ENCODE assay signal across 9 cellular contexts in genomic region chr1:78101514-78101913, GRCh38. TPM values are rescaled to one million over a fixed set of nuclear protein-coding genes. Genes with fewer than 3 reads are reported as not detected.
DNase-seq lines count a peak whose midpoint lies in the region; ATAC-seq, FAIRE-seq and TF ChIP-seq lines count a peak whose summit lies in the region.
"Had no signal": no experiment of that assay in that cellular context is flagged by ENCODE, and none has a peak within 500 bp of the region (broad histone marks: within the 10 kb centered on the region; RNA-seq: fewer than 3 reads in every experiment).

No MANE protein-coding gene starts in this region.

- no peak overlapping the region for H3K27ac Mint-ChIP-seq in activated CD4-positive, alpha-beta T cell treated with anti-CD3 and anti-CD28 coated beads, Interleukin-2, amount 10 ng/mL, durations not matched to agents 24 days and 14 days

- no peak for TF ChIP-seq CTCF in brain microvascular endothelial cell (IDR thresholded peaks at IDR 0.05; ENCODE audit: low read depth, low read length, missing control alignments)
- no peak for TF ChIP-seq CTCF in keratinocyte (optimal IDR thresholded peaks at IDR 0.05 in 1 of 3, IDR thresholded peaks at IDR 0.05 in 1 of 3, conservative IDR thresholded peaks at IDR 0.05 in 1 of 3; ENCODE audit: extremely low read depth in 1 of 3, insufficient read depth in 2 of 3, low read length in 3 of 3)
- TF ChIP-seq CTCF in upper lobe of right lung (IDR thresholded peaks at IDR 0.05): no peak

- peak; percentile 95 for FAIRE-seq in keratinocyte (lab: Jason Lieb, UNC)

- H3K4me3 ChIP-seq in HUES48 (ENCODE audit: low read depth, low read length) (no peak overlapping the region), brain microvascular endothelial cell (ENCODE audit: low read depth, low read length) (no peak overlapping the region), keratinocyte (ENCODE audit: control insufficient read depth in 2 of 3, extremely low read depth in 1 of 3, insufficient read depth in 2 of 3, low read depth in 1 of 3, low read length in 3 of 3) (no peak overlapping the region), upper lobe of right lung (no peak overlapping the region)

- no peak overlapping the region for H3K4me3 Mint-ChIP-seq in activated CD4-positive, alpha-beta T cell treated with anti-CD3 and anti-CD28 coated beads, Interleukin-2, amount 10 ng/mL, durations not matched to agents 24 days and 14 days

- intact Hi-C loops in upper lobe of right lung (cut with DNase I): no loop called here
- intact Hi-C loops in activated CD4-positive, alpha-beta T cell treated with anti-CD3 and anti-CD28 coated beads, Interleukin-2, amount 10 ng/mL, durations not matched to agents 24 days and 14 days (cut with micrococcal nuclease): no loop called here

- H4K20me1 ChIP-seq in keratinocyte (ENCODE audit: control insufficient read depth, extremely low read depth, insufficient read depth, low read length): no peaks in the 10 kb centered on the region

- H3K9me3 ChIP-seq in HUES48 (ENCODE audit: control insufficient read depth, insufficient read depth, low read length) (no peaks in the 10 kb centered on the region), keratinocyte (ENCODE audit: control insufficient read depth, low read depth, low read length) (no peaks in the 10 kb centered on the region), upper lobe of right lung (no peaks in the 10 kb centered on the region)

- H3K4me1 Mint-ChIP-seq in activated CD4-positive, alpha-beta T cell treated with anti-CD3 and anti-CD28 coated beads, Interleukin-2, amount 10 ng/mL, durations not matched to agents 24 days and 14 days: no peaks in the 10 kb centered on the region

- no peaks in the 10 kb centered on the region for H3K36me3 ChIP-seq in HUES48 (ENCODE audit: control insufficient read depth, insufficient read depth, low read length)
- no peaks in the 10 kb centered on the region for H3K36me3 ChIP-seq in brain microvascular endothelial cell (replicated peaks)
- no peaks in the 10 kb centered on the region for H3K36me3 ChIP-seq in keratinocyte (ENCODE audit: control insufficient read depth in 2 of 2, extremely low read depth in 1 of 2, insufficient read depth in 2 of 2, low read length in 2 of 2)
- no peaks in the 10 kb centered on the region for H3K36me3 ChIP-seq in upper lobe of right lung

- no peaks in the 10 kb centered on the region for H3K36me3 Mint-ChIP-seq in activated CD4-positive, alpha-beta T cell treated with anti-CD3 and anti-CD28 coated beads, Interleukin-2, amount 10 ng/mL, durations not matched to agents 24 days and 14 days (ENCODE audit: low read depth)

- H3K27me3 Mint-ChIP-seq in activated CD4-positive, alpha-beta T cell treated with anti-CD3 and anti-CD28 coated beads, Interleukin-2, amount 10 ng/mL, durations not matched to agents 24 days and 14 days: peaks cover 13% of the 10 kb centered on the region

- no peaks in the 10 kb centered on the region for H3K79me2 ChIP-seq in keratinocyte (ENCODE audit: control insufficient read depth, insufficient read depth, low read length)

- H3K4me1 ChIP-seq in HUES48 (ENCODE audit: control insufficient read depth, insufficient read depth, low read length) (peaks cover 15% of the 10 kb centered on the region), keratinocyte (ENCODE audit: control insufficient read depth, extremely low read depth, insufficient read depth, low read length) (peaks cover 18% of the 10 kb centered on the region), upper lobe of right lung (peaks cover 5% of the 10 kb centered on the region)

- H3K9ac ChIP-seq in HUES48 (ENCODE audit: low read depth, low read length) (no peak overlapping the region), keratinocyte (ENCODE audit: control insufficient read depth, extremely low read depth, insufficient read depth, low read length) (no peak overlapping the region)

- ATAC-seq in upper lobe of right lung: peak; percentile 84
- no peak for ATAC-seq in GM18861 (IDR thresholded peaks at IDR 0.05; ENCODE audit: unreplicated experiment)
- no peak for ATAC-seq in GM21576 (IDR thresholded peaks at IDR 0.05; ENCODE audit: unreplicated experiment)

- no peak overlapping the region for H2AFZ ChIP-seq in keratinocyte (ENCODE audit: control insufficient read depth, low read length)

- H3K9me1 ChIP-seq in keratinocyte (ENCODE audit: control insufficient read depth, extremely low read depth, insufficient read depth, low read length): no peaks in the 10 kb centered on the region

- dilution Hi-C loops in keratinocyte (cut with MboI; ENCODE audit: extremely low pct_ligation_motif_present, low sequenced_read_pairs): no loop called here

- H3K27me3 ChIP-seq in HUES48 (ENCODE audit: control insufficient read depth, insufficient read depth, low read length) (no peaks in the 10 kb centered on the region), brain microvascular endothelial cell (replicated peaks) (no peaks in the 10 kb centered on the region), keratinocyte (ENCODE audit: control insufficient read depth, extremely low read depth, insufficient read depth, low read length) (no peaks in the 10 kb centered on the region), upper lobe of right lung (no peaks in the 10 kb centered on the region)

- DNase-seq in brain microvascular endothelial cell: peak; percentile 94
- DNase-seq in keratinocyte (ENCODE audit: low read depth, low spot score): no peak
- DNase-seq in upper lobe of right lung: no peak
- DNase-seq in activated CD4-positive, alpha-beta T cell treated with anti-CD3 and anti-CD28 coated beads, Interleukin-2, amount 10 ng/mL, durations not matched to agents 24 days and 14 days: no peak
- DNase-seq: activated gamma-delta T cell treated with Interleukin-2 at 50 U/mL for 16 hours, NCI-H1092 treated with DMSO at 0.1 percent for 48 hours had no signal

- peaks cover 5% of the 10 kb centered on the region for H3K9me3 Mint-ChIP-seq in activated CD4-positive, alpha-beta T cell treated with anti-CD3 and anti-CD28 coated beads, Interleukin-2, amount 10 ng/mL, durations not matched to agents 24 days and 14 days

- peak overlapping the region; percentile 35 for H3K4me2 ChIP-seq in keratinocyte (ENCODE audit: control insufficient read depth, extremely low read depth, insufficient read depth, low read depth, low read length)

- in situ Hi-C loops in brain microvascular endothelial cell (cut with HindIII; ENCODE audit: low pct_ligation_motif_present, low sequenced_read_pairs): loop anchor here (25.0 kb wide), 1 partner anchor 139 kb away; no protein-coding TSS in a partner anchor

- H3K27ac ChIP-seq in HUES48 (ENCODE audit: low read depth, low read length): peak overlapping the region; percentile 62
- H3K27ac ChIP-seq in brain microvascular endothelial cell: peak overlapping the region; percentile 95
- peak overlapping the region; percentile 36 for H3K27ac ChIP-seq in keratinocyte (ENCODE audit: control insufficient read depth, insufficient read depth, low read length)
- H3K27ac ChIP-seq in upper lobe of right lung: peak overlapping the region; percentile 25

RNA-seq across cellular contexts. Expression of gene GIPC2, which starts 55.7 kb away (rescaled TPM):
- polyA plus RNA-seq in keratinocyte: 0.08 to 0.28 TPM (median 0.23 TPM) in 3 replicates
- polyA plus RNA-seq in keratinocyte (2011; ENCODE audit: low read depth): 0.14 TPM
- 0.22 and 0.25 TPM in 2 replicates for polyA plus RNA-seq in keratinocyte (2011; cell fraction: cytosol; rRNA removed)
- polyA plus RNA-seq in keratinocyte (2011; cell fraction: nucleus; rRNA removed): 0.07 and 0.14 TPM in 2 replicates
- 0.14 and 0.16 TPM in 2 replicates for polyA plus RNA-seq in keratinocyte (2012; ENCODE audit: low replicate concordance)
- polyA minus RNA-seq in keratinocyte: 0.07 to 0.32 TPM (median 0.26 TPM) in 3 replicates
- polyA minus RNA-seq in keratinocyte (2011; cell fraction: cytosol; rRNA and poly(A)+ RNA removed): not detected
- polyA minus RNA-seq in keratinocyte (2011; cell fraction: nucleus; rRNA and poly(A)+ RNA removed): 0.62 TPM in 1 of 2 replicates, not detected in the other
- 4.1 TPM for total RNA-seq in upper lobe of right lung
- total RNA-seq in activated CD4-positive, alpha-beta T cell treated with anti-CD3 and anti-CD28 coated beads, Interleukin-2, amount 10 ng/mL, durations not matched to agents 24 days and 14 days: 0.05 TPM in 1 of 2 replicates, not detected in the other

Comparison
In these comparisons a context has a peak if more than half of its experiments do, and no peak if none do; other contexts are left out.
1. H3K27ac ChIP-seq: peak in every context shown above with its lines; median percentile 95 in brain microvascular endothelial cell; 62 in HUES48; 36 in keratinocyte; 25 in upper lobe of right lung.